ENCODE assay signal across 19 cellular contexts in the genomic region with DNA sequence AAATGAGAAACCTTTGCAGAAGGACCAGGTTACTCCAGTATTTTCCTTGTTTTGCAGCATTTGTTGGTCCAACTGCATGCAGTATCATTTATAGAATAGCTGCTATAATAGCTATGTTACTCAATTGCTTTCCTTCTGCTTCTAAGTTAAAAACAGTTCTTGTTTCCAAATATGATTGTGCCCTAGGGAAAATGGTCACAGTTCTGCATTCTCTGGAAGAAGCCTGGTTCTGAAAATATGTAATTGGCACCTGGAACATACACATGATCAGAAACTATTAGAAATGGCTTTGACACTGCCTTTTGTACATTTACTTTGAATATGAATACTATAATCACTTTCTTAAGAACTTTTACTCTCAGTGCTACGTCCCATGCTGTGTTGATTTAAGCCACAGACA.
"Had no signal": no experiment of that assay in that cellular context is flagged by ENCODE, and none has a peak within 500 bp of the region (broad histone marks: within the 10 kb centered on the region; RNA-seq: fewer than 3 reads in every experiment).

No MANE protein-coding gene starts in this region.

- H3K9me3 ChIP-seq: colonic mucosa, esophagus squamous epithelium, gastrocnemius medialis, heart right ventricle, mucosa of descending colon, sigmoid colon, thoracic aorta had no signal

- H3K27ac ChIP-seq: colonic mucosa, esophagus squamous epithelium, gastrocnemius medialis, heart right ventricle, sigmoid colon, skin epidermis, thoracic aorta had no signal

- ATAC-seq: gastrocnemius medialis; heart right ventricle; left lobe of liver; mucosa of descending colon; naive thymus-derived CD8-positive, alpha-beta T cell; stimulated activated naive B cell treated with anti-CD40 and anti-IgM and Interleukin-4, amounts not matched to agents 10 μg/mL and 1 μg/mL and 100 μg/mL, for 72 hours; stimulated activated naive CD8-positive, alpha-beta T cell treated with anti-CD3 and anti-CD28 coated beads, Interleukin-15, amount 100 ng/mL, for 72 hours had no signal

- H3K27me3 ChIP-seq: colonic mucosa, esophagus squamous epithelium, gastrocnemius medialis, heart right ventricle, sigmoid colon had no signal

- DNase-seq: colonic mucosa; dermis blood vessel endothelial cell; esophagus squamous epithelium; gastrocnemius medialis; heart right ventricle; hypothalamus; mucosa of descending colon; naive thymus-derived CD8-positive, alpha-beta T cell; posterior cingulate gyrus; sigmoid colon; stimulated activated CD4-positive, alpha-beta T cell treated with anti-CD3 and anti-CD28 coated beads, Interleukin-2, amount 100 ng/mL, for 24 hours; stimulated activated CD4-positive, alpha-beta T cell treated with anti-CD3 and anti-CD28 coated beads, Interleukin-4, amount 100 ng/mL, for 4 hours; stimulated activated naive B cell treated with anti-CD40 and anti-IgM and Interleukin-4, amounts not matched to agents 10 μg/mL and 1 μg/mL and 100 μg/mL, for 72 hours; stimulated activated naive CD8-positive, alpha-beta T cell treated with anti-CD3 and anti-CD28 coated beads, Interleukin-15, amount 100 ng/mL, for 72 hours; substantia nigra; trophoblast cell had no signal

- H3K4me3 ChIP-seq: colonic mucosa, esophagus squamous epithelium, gastrocnemius medialis, heart right ventricle, mucosa of descending colon, sigmoid colon, skin epidermis, thoracic aorta had no signal

- H3K4me1 ChIP-seq: colonic mucosa, gastrocnemius medialis had no signal

- H3K36me3 ChIP-seq: gastrocnemius medialis had no signal
